ENCODE assay signal across 7 cellular contexts in the genomic region with DNA sequence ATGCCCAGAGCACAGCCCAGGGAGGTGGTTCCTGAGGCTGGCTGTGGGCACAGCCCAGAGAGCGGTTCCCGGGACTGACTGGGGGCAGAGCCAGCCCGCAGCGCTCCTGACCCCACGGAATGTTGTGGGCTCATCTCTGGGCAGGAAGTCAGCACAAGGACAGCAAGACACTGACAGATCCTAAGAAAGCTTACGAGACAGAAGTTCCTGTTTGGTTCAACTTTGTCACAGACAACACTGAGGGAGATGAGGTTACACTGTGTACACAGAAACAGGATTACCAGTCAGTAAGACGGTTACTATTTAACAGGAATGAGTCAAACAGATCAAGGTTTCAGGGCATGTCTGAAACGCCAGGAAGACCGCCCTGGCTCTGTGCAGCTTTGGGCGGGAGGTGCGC. TPM values are rescaled to one million over a fixed set of nuclear protein-coding genes. Genes with fewer than 3 reads are reported as not detected.
A peak's percentile ranks its signal among the peaks of the same experiment; 100 is the strongest.
DNase-seq lines count a peak whose midpoint lies in the region; ATAC-seq, FAIRE-seq and TF ChIP-seq lines count a peak whose summit lies in the region.
"Not testable (repeated sequence)": the region's sequence is repeated elsewhere in the genome, so short reads cannot be mapped to it uniquely, and the experiment has no call there.

No MANE protein-coding gene starts in this region.

- POLR2A ChIA-PET in PC-3 (lab: Charles Lee; ENCODE audit: unreplicated experiment), result not testable (repeated sequence)

- H3K36me3 ChIP-seq in PC-3 (ENCODE audit: low read depth, low read length); bronchial epithelial cell (ENCODE audit: control insufficient read depth, insufficient read depth, low read length); lower lobe of right lung: not testable (repeated sequence)

- TF ChIP-seq CTCF in PC-3 (conservative IDR thresholded peaks at IDR 0.05; ENCODE audit: low read depth, low read length); bronchial epithelial cell (IDR thresholded peaks at IDR 0.05; ENCODE audit: insufficient read depth, low read length, severe bottlenecking); lower lobe of right lung (IDR thresholded peaks at IDR 0.05): not testable (repeated sequence)

- not testable (repeated sequence) for H3K27me3 ChIP-seq in PC-3 (ENCODE audit: low read length); bronchial epithelial cell (ENCODE audit: control insufficient read depth, insufficient read depth, low read length); lower lobe of right lung (ENCODE audit: low read depth)

- intact Hi-C loops in PC-3 (cut with micrococcal nuclease); left colon (cut with DNase I, micrococcal nuclease); lower lobe of right lung (cut with DNase I); sciatic nerve (cut with DNase I): not testable (repeated sequence)

- not testable (repeated sequence) for H3K9ac ChIP-seq in PC-3 (ENCODE audit: low read length)

- not testable (repeated sequence) for H3K79me2 ChIP-seq in PC-3 (ENCODE audit: low read length)

- H3K4me1 ChIP-seq in PC-3 (ENCODE audit: insufficient read depth, low read length); lower lobe of right lung: not testable (repeated sequence)

- DNase-seq in PC-3; bronchial epithelial cell (ENCODE audit: low read depth); left colon; lower lobe of right lung; sciatic nerve (ENCODE audit: low spot score): not testable (repeated sequence)

- FAIRE-seq in bronchial epithelial cell (lab: Jason Lieb, UNC), result peak; percentile 52

- H3K4me3 ChIP-seq in PC-3 (ENCODE audit: low read length); bronchial epithelial cell (ENCODE audit: low read depth, low read length); lower lobe of right lung: not testable (repeated sequence)

- CTCF ChIA-PET in PC-3 (lab: Charles Lee), result not testable (repeated sequence)

- not testable (repeated sequence) for H2AFZ ChIP-seq in PC-3 (ENCODE audit: low read length)

- not testable (repeated sequence) for H3K9me3 ChIP-seq in PC-3 (ENCODE audit: low read length); lower lobe of right lung

- ATAC-seq in GM18909 (IDR thresholded peaks at IDR 0.05; ENCODE audit: poor library complexity, unreplicated experiment) (peak; percentile 60), HG02970 (IDR thresholded peaks at IDR 0.05; ENCODE audit: low FRiP score, unreplicated experiment) (peak; percentile 55), PC-3 (peak; percentile 97), left colon (peak; percentile 88), lower lobe of right lung (peak; percentile 63 to 68), sciatic nerve (peak; percentile 36)

- H4K20me1 ChIP-seq in PC-3 (ENCODE audit: low read length), result not testable (repeated sequence)

- not testable (repeated sequence) for H3F3A ChIP-seq in PC-3 (ENCODE audit: low read length, unreplicated experiment)

- not testable (repeated sequence) for H3K9me2 ChIP-seq in PC-3 (replicated peaks; ENCODE audit: low read length)

- H3K4me2 ChIP-seq in PC-3 (ENCODE audit: low read length), result not testable (repeated sequence)

- BruUV-seq in PC-3 (replicated peaks; lab: Mats Ljungman, UMichigan), result not testable (repeated sequence)

- H3K27ac ChIP-seq in PC-3 (ENCODE audit: low read length); lower lobe of right lung: not testable (repeated sequence)

RNA-seq across cellular contexts. Expression of gene KCTD5, which starts 51.1 kb away (rescaled TPM):
- 52.2 and 62.1 TPM in 2 replicates for total RNA-seq in PC-3 (2014; rRNA removed)
- 28.4 and 46.1 TPM in 2 replicates for total RNA-seq in bronchial epithelial cell
- 10 to 100 TPM; 49.3 to 79.6 TPM for total RNA-seq in left colon
- total RNA-seq in lower lobe of right lung, result 24.8 TPM
- 18.2 TPM for total RNA-seq in sciatic nerve

Comparison
In these comparisons a context has a peak if more than half of its experiments do, and no peak if none do; other contexts are left out.
1. ATAC-seq: peak in every context shown above with its lines; median percentile 97 in PC-3; 88 in left colon; 66 in lower lobe of right lung; 60 in GM18909; 55 in HG02970; 36 in sciatic nerve.